24 cellular contexts compared by ENCODE assay signal in the genomic region with DNA sequence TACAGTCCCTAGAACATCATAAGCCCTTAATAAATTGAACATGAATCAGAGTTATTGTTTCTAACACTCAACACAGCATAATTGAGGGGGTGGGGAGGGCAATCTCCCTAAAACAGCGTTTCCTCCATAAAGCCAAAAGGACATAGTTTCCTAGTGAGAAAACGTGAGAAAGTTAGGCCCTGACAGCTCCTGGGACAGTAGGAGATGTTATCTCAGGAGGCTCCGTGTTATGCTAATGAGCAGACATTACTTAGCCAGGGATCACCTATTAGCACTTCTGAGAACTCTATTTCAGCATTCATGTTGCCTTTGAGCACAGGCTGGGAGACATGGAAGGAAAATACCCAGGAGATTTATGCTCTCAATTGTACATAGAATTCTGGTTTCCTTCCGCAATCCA.
DNase-seq lines count a peak whose midpoint lies in the region; ATAC-seq and TF ChIP-seq lines count a peak whose summit lies in the region.
"Had no signal": no experiment of that assay in that cellular context is flagged by ENCODE, and none has a peak within 500 bp of the region (broad histone marks: within the 10 kb centered on the region; RNA-seq: fewer than 3 reads in every experiment).

No MANE protein-coding gene starts in this region.

- H3K27ac Mint-ChIP-seq in nephron progenitor cell = peak overlapping the region; percentile 46
- H3K27ac Mint-ChIP-seq: activated CD8-positive, alpha-beta memory T cell treated with anti-CD3 and anti-CD28 coated beads, Interleukin-2, amount 10 ng/mL, durations not matched to agents 7 days and 5 days; activated naive CD4-positive, alpha-beta T cell treated with anti-CD3 and anti-CD28 coated beads, Interleukin-2, amount 10 ng/mL, durations not matched to agents 7 days and 5 days; activated T-cell treated with anti-CD3 and anti-CD28 coated beads, Interleukin-2, amount 50 U/mL, for 72 hours had no signal

- H3K9me3 ChIP-seq in NT2/D1 (ENCODE audit: insufficient read depth, low read length) (peaks cover 18% of the 10 kb centered on the region), iPS DF 6.9 (ENCODE audit: control insufficient read depth, insufficient read depth, low read length) (no peaks in the 10 kb centered on the region)
- H3K9me3 ChIP-seq: esophagus muscularis mucosa, neutrophil had no signal

- peaks cover 3% of the 10 kb centered on the region for H3K27me3 Mint-ChIP-seq in nephron progenitor cell (ENCODE audit: low read depth, poor library complexity)
- H3K27me3 Mint-ChIP-seq: activated CD8-positive, alpha-beta memory T cell treated with anti-CD3 and anti-CD28 coated beads, Interleukin-2, amount 10 ng/mL, durations not matched to agents 7 days and 5 days; activated naive CD4-positive, alpha-beta T cell treated with anti-CD3 and anti-CD28 coated beads, Interleukin-2, amount 10 ng/mL, durations not matched to agents 7 days and 5 days had no signal

- H3K36me3 ChIP-seq in NT2/D1 (ENCODE audit: insufficient read depth, insufficient read length, low read length) (no peaks in the 10 kb centered on the region), iPS DF 6.9 (ENCODE audit: control insufficient read depth, insufficient read depth, low read length) (no peaks in the 10 kb centered on the region)
- H3K36me3 ChIP-seq: esophagus muscularis mucosa, neutrophil, WERI-Rb-1 had no signal

- H3K27me3 ChIP-seq in NT2/D1 (ENCODE audit: insufficient read depth, insufficient read length) (peaks cover 22% of the 10 kb centered on the region), iPS DF 6.9 (ENCODE audit: control insufficient read depth, insufficient read depth, low read length) (peaks cover 4% of the 10 kb centered on the region)
- H3K27me3 ChIP-seq: esophagus muscularis mucosa, neutrophil had no signal

- no peak overlapping the region for H3K27ac ChIP-seq in iPS DF 6.9 (ENCODE audit: low read length)
- H3K27ac ChIP-seq: HL-60, neutrophil, WERI-Rb-1 had no signal

- peaks cover 10% of the 10 kb centered on the region for H3K9me3 Mint-ChIP-seq in nephron progenitor cell

- DNase-seq in ELF-1 (ENCODE audit: low read depth, low spot score) (peak; percentile 58), NT2/D1 (ENCODE audit: low read depth, low spot score) (peak; percentile 90), iPS DF 6.9 (ENCODE audit: low read depth, low spot score) (peak; percentile 25), nephron progenitor cell (no peak), NCI-H1694 treated with DMSO at 0.1 percent for 48 hours (lab: John Stamatoyannopoulos, UW) (no peak), MV-4-11 (lab: John Stamatoyannopoulos, UW) (no peak)
- DNase-seq: ACHN; activated CD4-positive, alpha-beta T cell treated with anti-CD3 and anti-CD28 coated beads, Interleukin-2, amount 50 U/mL, for 1 hour; activated CD8-positive, alpha-beta memory T cell treated with anti-CD3 and anti-CD28 coated beads, Interleukin-2, amount 10 ng/mL, durations not matched to agents 7 days and 5 days; activated naive CD4-positive, alpha-beta T cell treated with anti-CD3 and anti-CD28 coated beads, Interleukin-2, amount 10 ng/mL, durations not matched to agents 7 days and 5 days; activated T-cell treated with anti-CD3 and anti-CD28 coated beads, Interleukin-2, amount 50 U/mL, for 72 hours; amniotic stem cell; COR-L47; DMS79; effector memory CD4-positive, alpha-beta T cell; GOT3; NCI-H1105 treated with DMSO at 0.1 percent for 48 hours; NCI-H2081; WERI-Rb-1 had no signal

- H3K4me1 Mint-ChIP-seq in nephron progenitor cell = peaks cover 28% of the 10 kb centered on the region
- H3K4me1 Mint-ChIP-seq: activated CD8-positive, alpha-beta memory T cell treated with anti-CD3 and anti-CD28 coated beads, Interleukin-2, amount 10 ng/mL, durations not matched to agents 7 days and 5 days; activated naive CD4-positive, alpha-beta T cell treated with anti-CD3 and anti-CD28 coated beads, Interleukin-2, amount 10 ng/mL, durations not matched to agents 7 days and 5 days had no signal

- no peaks in the 10 kb centered on the region for H3K4me1 ChIP-seq in NT2/D1 (ENCODE audit: insufficient read depth, insufficient read length)
- H3K4me1 ChIP-seq in iPS DF 6.9 (ENCODE audit: control insufficient read depth, insufficient read depth, low read length) = no peaks in the 10 kb centered on the region

- H3K4me3 ChIP-seq in NT2/D1 (ENCODE audit: insufficient read length, low read depth) (no peak overlapping the region), iPS DF 6.9 (ENCODE audit: low read length) (no peak overlapping the region)
- H3K4me3 ChIP-seq: esophagus muscularis mucosa had no signal

- ATAC-seq in HG03521 (IDR thresholded peaks at IDR 0.05; ENCODE audit: unreplicated experiment) (no peak), HG03469 (IDR thresholded peaks at IDR 0.05; ENCODE audit: unreplicated experiment) (no peak)
- ATAC-seq: activated CD8-positive, alpha-beta memory T cell treated with anti-CD3 and anti-CD28 coated beads, Interleukin-2, amount 10 ng/mL, durations not matched to agents 7 days and 5 days; activated T-cell treated with anti-CD3 and anti-CD28 coated beads, Interleukin-2, amount 50 U/mL, for 72 hours had no signal

- H3K4me3 Mint-ChIP-seq in nephron progenitor cell = no peak overlapping the region
- H3K4me3 Mint-ChIP-seq: activated CD8-positive, alpha-beta memory T cell treated with anti-CD3 and anti-CD28 coated beads, Interleukin-2, amount 10 ng/mL, durations not matched to agents 7 days and 5 days; activated naive CD4-positive, alpha-beta T cell treated with anti-CD3 and anti-CD28 coated beads, Interleukin-2, amount 10 ng/mL, durations not matched to agents 7 days and 5 days; activated T-cell treated with anti-CD3 and anti-CD28 coated beads, Interleukin-2, amount 50 U/mL, for 72 hours had no signal

- WGBS in iPS DF 6.9 (ENCODE audit: insufficient coverage, insufficient read length) = no CpG with 5 or more reads among the region's 4 CpGs

- peaks cover 7% of the 10 kb centered on the region for H3K36me3 Mint-ChIP-seq in nephron progenitor cell (ENCODE audit: low read depth)
- H3K36me3 Mint-ChIP-seq: activated CD8-positive, alpha-beta memory T cell treated with anti-CD3 and anti-CD28 coated beads, Interleukin-2, amount 10 ng/mL, durations not matched to agents 7 days and 5 days; activated naive CD4-positive, alpha-beta T cell treated with anti-CD3 and anti-CD28 coated beads, Interleukin-2, amount 10 ng/mL, durations not matched to agents 7 days and 5 days had no signal

- TF ChIP-seq CTCF in nephron progenitor cell (IDR thresholded peaks at IDR 0.05) = no peak

- no peak overlapping the region for H3K9ac ChIP-seq in NT2/D1 (ENCODE audit: insufficient read length, low read depth)

Comparison
In these comparisons a context has a peak if more than half of its experiments do, and no peak if none do; other contexts are left out.
1. DNase-seq: peak in ELF-1 (single experiment), NT2/D1 (single experiment) and iPS DF 6.9 (single experiment); none in nephron progenitor cell (single experiment), NCI-H1694 treated with DMSO at 0.1 percent for 48 hours (single experiment) and MV-4-11 (single experiment).